In the genomic region with DNA sequence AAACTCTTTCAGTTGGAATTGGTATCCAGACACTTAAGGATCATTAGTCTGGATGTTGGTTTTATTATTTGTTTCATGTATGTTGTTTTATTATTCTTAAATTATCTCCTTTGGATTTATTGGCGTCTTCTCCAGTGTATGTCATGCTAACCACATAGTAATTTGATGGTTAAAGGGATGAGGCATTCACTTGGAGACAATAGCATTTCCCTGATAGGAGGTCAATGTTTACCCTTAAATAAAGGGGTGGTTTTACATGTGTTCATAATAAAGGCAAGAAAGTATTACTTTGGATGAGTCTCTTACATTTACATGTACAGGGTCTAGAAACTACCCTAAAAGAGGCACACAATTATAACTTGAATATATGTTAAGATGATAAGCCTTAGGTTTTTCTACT, we compare ENCODE assay signal across 1 cellular context.
TF ChIP-seq lines count a peak whose summit lies in the region.

No MANE protein-coding gene starts in this region.

TF ChIP-seq in GM23338, 12 proteins besides CTCF, POLR2A, EP300 and RAD21 (continued from another document):
- TF ChIP-seq, protein P1, sequence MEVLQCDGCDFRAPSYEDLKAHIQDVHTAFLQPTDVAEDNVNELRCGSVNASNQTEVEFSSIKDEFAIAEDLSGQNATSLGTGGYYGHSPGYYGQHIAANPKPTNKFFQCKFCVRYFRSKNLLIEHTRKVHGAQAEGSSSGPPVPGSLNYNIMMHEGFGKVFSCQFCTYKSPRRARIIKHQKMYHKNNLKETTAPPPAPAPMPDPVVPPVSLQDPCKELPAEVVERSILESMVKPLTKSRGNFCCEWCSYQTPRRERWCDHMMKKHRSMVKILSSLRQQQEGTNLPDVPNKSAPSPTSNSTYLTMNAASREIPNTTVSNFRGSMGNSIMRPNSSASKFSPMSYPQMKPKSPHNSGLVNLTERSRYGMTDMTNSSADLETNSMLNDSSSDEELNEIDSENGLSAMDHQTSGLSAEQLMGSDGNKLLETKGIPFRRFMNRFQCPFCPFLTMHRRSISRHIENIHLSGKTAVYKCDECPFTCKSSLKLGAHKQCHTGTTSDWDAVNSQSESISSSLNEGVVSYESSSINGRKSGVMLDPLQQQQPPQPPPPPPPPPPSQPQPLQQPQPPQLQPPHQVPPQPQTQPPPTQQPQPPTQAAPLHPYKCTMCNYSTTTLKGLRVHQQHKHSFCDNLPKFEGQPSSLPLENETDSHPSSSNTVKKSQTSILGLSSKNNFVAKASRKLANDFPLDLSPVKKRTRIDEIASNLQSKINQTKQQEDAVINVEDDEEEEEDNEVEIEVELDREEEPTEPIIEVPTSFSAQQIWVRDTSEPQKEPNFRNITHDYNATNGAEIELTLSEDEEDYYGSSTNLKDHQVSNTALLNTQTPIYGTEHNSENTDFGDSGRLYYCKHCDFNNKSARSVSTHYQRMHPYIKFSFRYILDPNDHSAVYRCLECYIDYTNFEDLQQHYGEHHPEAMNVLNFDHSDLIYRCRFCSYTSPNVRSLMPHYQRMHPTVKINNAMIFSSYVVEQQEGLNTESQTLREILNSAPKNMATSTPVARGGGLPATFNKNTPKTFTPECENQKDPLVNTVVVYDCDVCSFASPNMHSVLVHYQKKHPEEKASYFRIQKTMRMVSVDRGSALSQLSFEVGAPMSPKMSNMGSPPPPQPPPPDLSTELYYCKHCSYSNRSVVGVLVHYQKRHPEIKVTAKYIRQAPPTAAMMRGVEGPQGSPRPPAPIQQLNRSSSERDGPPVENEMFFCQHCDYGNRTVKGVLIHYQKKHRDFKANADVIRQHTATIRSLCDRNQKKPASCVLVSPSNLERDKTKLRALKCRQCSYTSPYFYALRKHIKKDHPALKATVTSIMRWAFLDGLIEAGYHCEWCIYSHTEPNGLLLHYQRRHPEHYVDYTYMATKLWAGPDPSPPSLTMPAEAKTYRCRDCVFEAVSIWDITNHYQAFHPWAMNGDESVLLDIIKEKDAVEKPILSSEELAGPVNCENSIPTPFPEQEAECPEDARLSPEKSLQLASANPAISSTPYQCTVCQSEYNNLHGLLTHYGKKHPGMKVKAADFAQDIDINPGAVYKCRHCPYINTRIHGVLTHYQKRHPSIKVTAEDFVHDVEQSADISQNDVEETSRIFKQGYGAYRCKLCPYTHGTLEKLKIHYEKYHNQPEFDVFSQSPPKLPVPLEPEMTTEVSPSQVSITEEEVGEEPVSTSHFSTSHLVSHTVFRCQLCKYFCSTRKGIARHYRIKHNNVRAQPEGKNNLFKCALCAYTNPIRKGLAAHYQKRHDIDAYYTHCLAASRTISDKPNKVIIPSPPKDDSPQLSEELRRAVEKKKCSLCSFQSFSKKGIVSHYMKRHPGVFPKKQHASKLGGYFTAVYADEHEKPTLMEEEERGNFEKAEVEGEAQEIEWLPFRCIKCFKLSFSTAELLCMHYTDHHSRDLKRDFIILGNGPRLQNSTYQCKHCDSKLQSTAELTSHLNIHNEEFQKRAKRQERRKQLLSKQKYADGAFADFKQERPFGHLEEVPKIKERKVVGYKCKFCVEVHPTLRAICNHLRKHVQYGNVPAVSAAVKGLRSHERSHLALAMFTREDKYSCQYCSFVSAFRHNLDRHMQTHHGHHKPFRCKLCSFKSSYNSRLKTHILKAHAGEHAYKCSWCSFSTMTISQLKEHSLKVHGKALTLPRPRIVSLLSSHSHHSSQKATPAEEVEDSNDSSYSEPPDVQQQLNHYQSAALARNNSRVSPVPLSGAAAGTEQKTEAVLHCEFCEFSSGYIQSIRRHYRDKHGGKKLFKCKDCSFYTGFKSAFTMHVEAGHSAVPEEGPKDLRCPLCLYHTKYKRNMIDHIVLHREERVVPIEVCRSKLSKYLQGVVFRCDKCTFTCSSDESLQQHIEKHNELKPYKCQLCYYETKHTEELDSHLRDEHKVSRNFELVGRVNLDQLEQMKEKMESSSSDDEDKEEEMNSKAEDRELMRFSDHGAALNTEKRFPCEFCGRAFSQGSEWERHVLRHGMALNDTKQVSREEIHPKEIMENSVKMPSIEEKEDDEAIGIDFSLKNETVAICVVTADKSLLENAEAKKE (CRISPR knock-in tag; IDR thresholded peaks at IDR 0.05): no peak
- TF ChIP-seq ZNF331 (CRISPR knock-in tag; IDR thresholded peaks at IDR 0.05; ENCODE audit: low read depth): no peak
- TF ChIP-seq POLR2AphosphoS5 (IDR thresholded peaks at IDR 0.05; ENCODE audit: low read depth): no peak
- no peak for TF ChIP-seq JUNB (IDR thresholded peaks at IDR 0.05; ENCODE audit: unreplicated experiment)
